In genomic region chr6:94052754-94053153, GRCh38 we compare ENCODE assay signal across 16 cellular contexts.
DNase-seq lines count a peak whose midpoint lies in the region; ATAC-seq and TF ChIP-seq lines count a peak whose summit lies in the region.
"Had no signal": no experiment of that assay in that cellular context is flagged by ENCODE, and none has a peak within 500 bp of the region (broad histone marks: within the 10 kb centered on the region; RNA-seq: fewer than 3 reads in every experiment).

No MANE protein-coding gene starts in this region.

- no peak overlapping the region for H3K23ac ChIP-seq in mesenchymal stem cell (ENCODE audit: low read length in 2 of 2)

- no peak overlapping the region for H3K9ac ChIP-seq in mesenchymal stem cell (ENCODE audit: low read length)
- H3K9ac ChIP-seq: parathyroid adenoma had no signal

- no peaks in the 10 kb centered on the region for H3K27me3 ChIP-seq in brain microvascular endothelial cell (replicated peaks)
- no peaks in the 10 kb centered on the region for H3K27me3 ChIP-seq in mesenchymal stem cell (ENCODE audit: control insufficient read depth in 1 of 2, insufficient read depth in 1 of 2, low read length in 2 of 2)
- no peaks in the 10 kb centered on the region for H3K27me3 ChIP-seq in MG63
- H3K27me3 ChIP-seq: cardiac muscle cell had no signal

- H3K36me3 ChIP-seq in brain microvascular endothelial cell (replicated peaks) = no peaks in the 10 kb centered on the region
- no peaks in the 10 kb centered on the region for H3K36me3 ChIP-seq in mesenchymal stem cell (ENCODE audit: control insufficient read depth in 1 of 2, insufficient read depth in 2 of 2, low read depth in 1 of 2, low read length in 2 of 2)
- no peaks in the 10 kb centered on the region for H3K36me3 ChIP-seq in MG63
- H3K36me3 ChIP-seq: cardiac muscle cell had no signal

- no peak overlapping the region for H3K18ac ChIP-seq in mesenchymal stem cell (ENCODE audit: low read depth in 1 of 2, low read length in 2 of 2)

- DNase-seq in NCI-H146 treated with DMSO at 0.1 percent for 48 hours (lab: John Stamatoyannopoulos, UW; ENCODE audit: unreplicated experiment) (peak; percentile 6), brain microvascular endothelial cell (peak; percentile 48), mesenchymal stem cell (peak; percentile 37), MG63 (no peak), cerebellar nuclear complex (lab: John Stamatoyannopoulos, UW) (no peak), NCI-H446 (lab: John Stamatoyannopoulos, UW) (no peak)
- DNase-seq: activated CD4-positive, alpha-beta T cell treated with anti-CD3 and anti-CD28 coated beads, Interleukin-2, amount 50 U/mL, for 48 hours; activated effector memory CD4-positive, alpha-beta T cell treated with Interleukin-2 at 50 U/mL for 16 hours; DMS153; erythroblast; NCI-H1105 had no signal

- no peak overlapping the region for H3K14ac ChIP-seq in mesenchymal stem cell (ENCODE audit: low read length in 2 of 2)

- no peak overlapping the region for H4K8ac ChIP-seq in mesenchymal stem cell (ENCODE audit: low read length)

- H2AFZ ChIP-seq in mesenchymal stem cell (ENCODE audit: low read depth, low read length) = no peak overlapping the region
- H2AFZ ChIP-seq: parathyroid adenoma had no signal

- no peak overlapping the region for H3K4me3 ChIP-seq in brain microvascular endothelial cell (ENCODE audit: low read depth, low read length)
- no peak overlapping the region for H3K4me3 ChIP-seq in mesenchymal stem cell (ENCODE audit: insufficient read depth in 1 of 2, low read depth in 1 of 2, low read length in 2 of 2)
- no peak overlapping the region for H3K4me3 ChIP-seq in MG63
- H3K4me3 ChIP-seq: cardiac muscle cell, GM12878 had no signal

- H2BK15ac ChIP-seq in mesenchymal stem cell (ENCODE audit: low read depth, poor library complexity, severe bottlenecking) = no peak overlapping the region

- no peak overlapping the region for H2AK5ac ChIP-seq in mesenchymal stem cell (ENCODE audit: low read length, severe bottlenecking)

- no peak for ATAC-seq in HG03442 (IDR thresholded peaks at IDR 0.05; ENCODE audit: unreplicated experiment)
- ATAC-seq: GM12878 had no signal

- H3K27ac ChIP-seq in C4-2B = no peak overlapping the region
- no peak overlapping the region for H3K27ac ChIP-seq in brain microvascular endothelial cell
- peak overlapping the region; percentile 62 for H3K27ac ChIP-seq in mesenchymal stem cell (ENCODE audit: low read length, poor library complexity, severe bottlenecking)
- H3K27ac ChIP-seq: cardiac muscle cell, parathyroid adenoma had no signal

- WGBS in mesenchymal stem cell = no CpG with 5 or more reads among the region's 1 CpG

- H3K79me1 ChIP-seq in mesenchymal stem cell (replicated peaks; ENCODE audit: low read length, poor library complexity, severe bottlenecking) = no peaks in the 10 kb centered on the region

- no peak overlapping the region for H3K4ac ChIP-seq in mesenchymal stem cell (ENCODE audit: low read depth in 1 of 2, low read length in 2 of 2)

- H3K9me3 ChIP-seq in mesenchymal stem cell (ENCODE audit: control insufficient read depth, low read length) (no peaks in the 10 kb centered on the region), MG63 (no peaks in the 10 kb centered on the region; the same call in 1 of the 2 replicates)

- H3K4me2 ChIP-seq in mesenchymal stem cell (ENCODE audit: low read length, poor library complexity, severe bottlenecking) = no peak overlapping the region

- H4K91ac ChIP-seq in mesenchymal stem cell (ENCODE audit: low read length) = no peak overlapping the region

- no peak overlapping the region for H2BK120ac ChIP-seq in mesenchymal stem cell (ENCODE audit: low read depth, low read length)

- TF ChIP-seq CTCF in C4-2B (conservative IDR thresholded peaks at IDR 0.05) (peak; percentile 28; the same call in 1 of the 2 replicates), brain microvascular endothelial cell (IDR thresholded peaks at IDR 0.05; ENCODE audit: low read depth, low read length, missing control alignments) (peak; percentile 62)

- H3K4me1 ChIP-seq in mesenchymal stem cell (ENCODE audit: control insufficient read depth, insufficient read depth, low read depth, low read length) = no peaks in the 10 kb centered on the region
- H3K4me1 ChIP-seq: parathyroid adenoma had no signal

- in situ Hi-C loops in brain microvascular endothelial cell (cut with HindIII; ENCODE audit: low pct_ligation_motif_present, low sequenced_read_pairs) = no loop called here

- H2BK12ac ChIP-seq in mesenchymal stem cell (ENCODE audit: low read length in 2 of 2) = no peak overlapping the region

- H2BK5ac ChIP-seq in mesenchymal stem cell (ENCODE audit: low read depth, low read length, poor library complexity, severe bottlenecking) = no peak overlapping the region

Comparison
In these comparisons a context has a peak if more than half of its experiments do, and no peak if none do; other contexts are left out.
1. DNase-seq: peak in NCI-H146 treated with DMSO at 0.1 percent for 48 hours (single experiment), brain microvascular endothelial cell (single experiment) and mesenchymal stem cell (single experiment); none in MG63 (single experiment), cerebellar nuclear complex (0 of 2) and NCI-H446 (0 of 2).